Comparison of ENCODE assay signal across 11 cellular contexts in the genomic region with DNA sequence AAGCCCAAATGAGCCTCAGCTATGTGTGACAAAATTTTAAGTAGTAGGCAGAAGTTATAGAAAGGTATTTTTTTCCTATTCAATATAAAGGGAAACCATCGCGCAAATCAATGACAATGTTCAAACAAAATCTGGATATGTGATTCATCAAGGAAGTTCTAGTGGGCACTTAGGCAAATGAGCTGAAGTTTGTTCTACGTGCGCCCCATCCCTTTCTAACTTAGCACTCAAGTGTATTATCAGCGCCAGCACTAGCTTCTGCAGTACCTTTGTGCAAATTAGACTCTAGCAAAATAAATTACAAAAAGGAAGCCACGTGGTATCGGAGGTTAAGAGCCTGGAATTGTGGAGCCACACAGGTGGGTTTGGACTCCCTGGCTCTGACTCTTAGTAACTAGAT.
DNase-seq lines count a peak whose midpoint lies in the region; ATAC-seq and FAIRE-seq lines count a peak whose summit lies in the region.
"Had no signal": no experiment of that assay in that cellular context is flagged by ENCODE, and none has a peak within 500 bp of the region (broad histone marks: within the 10 kb centered on the region; RNA-seq: fewer than 3 reads in every experiment).

No MANE protein-coding gene starts in this region.

- peak; percentile 69 for FAIRE-seq in GM18507 (lab: Jason Lieb, UNC)

- ATAC-seq in GM21723 (IDR thresholded peaks at IDR 0.05; ENCODE audit: unreplicated experiment) (peak; percentile 44), HG03025 (IDR thresholded peaks at IDR 0.05; ENCODE audit: low FRiP score, unreplicated experiment) (no peak)

- DNase-seq in GM18507 (ENCODE audit: extremely low spot score, insufficient read length, low read depth) (no peak), NCI-H748 (lab: John Stamatoyannopoulos, UW; ENCODE audit: unreplicated experiment) (peak; percentile 21), left kidney (ENCODE audit: low read depth, low spot score) (peak; percentile 15), superior temporal gyrus (ENCODE audit: extremely low spot score) (no peak), GDM1 (lab: John Stamatoyannopoulos, UW) (no peak)
- DNase-seq: DMS79 treated with DMSO at 0.1 percent for 48 hours, HCEC 1CT, NCI-H1417, SHP77 had no signal

Comparison
In these comparisons a context has a peak if more than half of its experiments do, and no peak if none do; other contexts are left out.
1. DNase-seq: peak in NCI-H748 (single experiment) and left kidney (single experiment); none in GM18507 (single experiment), superior temporal gyrus (single experiment) and GDM1 (single experiment).